In the genomic region with DNA sequence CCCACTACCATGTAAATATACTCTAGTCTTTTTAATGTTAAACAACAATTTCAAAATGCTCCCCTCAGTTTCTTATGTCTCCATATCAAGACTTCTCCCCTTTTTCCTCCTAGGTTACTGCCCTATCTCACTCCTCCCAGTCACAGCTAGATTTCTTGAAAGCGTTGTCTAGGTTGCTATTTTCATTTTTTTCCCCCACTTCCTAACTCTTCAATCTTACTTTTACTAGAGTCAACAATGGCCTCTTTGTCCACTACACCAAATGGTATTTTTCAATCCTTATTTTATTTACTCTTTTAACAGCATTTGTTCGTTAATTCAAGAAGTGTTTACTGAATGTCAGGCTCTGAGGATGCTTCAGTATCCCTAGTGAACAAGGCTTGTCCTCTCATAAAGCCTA, we compare ENCODE assay signal across 26 cellular contexts.
DNase-seq lines count a peak whose midpoint lies in the region.
"Had no signal": no experiment of that assay in that cellular context is flagged by ENCODE, and none has a peak within 500 bp of the region (broad histone marks: within the 10 kb centered on the region; RNA-seq: fewer than 3 reads in every experiment).

No MANE protein-coding gene starts in this region.

- peak; percentile 53 for DNase-seq in COLO829 (ENCODE audit: low spot score)
- DNase-seq in SK-MEL-5 (ENCODE audit: low read depth, low spot score) = peak; percentile 19
- DNase-seq in foreskin melanocyte = peak; percentile 57
- DNase-seq in NCI-H2029 (lab: John Stamatoyannopoulos, UW) = no peak
- DNase-seq in NCI-H345 treated with DMSO at 0.1 percent for 48 hours (lab: John Stamatoyannopoulos, UW; ENCODE audit: unreplicated experiment) = no peak
- no peak for DNase-seq in AG20443 (ENCODE audit: low spot score)
- DNase-seq: 8988T; ACHN; AML-193; BE2C; C1 segment of cervical spinal cord; Caco-2; Calu3; CD4-positive, alpha-beta memory T cell; CD4-positive, alpha-beta T cell; CD4-positive, CD25-positive, alpha-beta regulatory T cell; CD8-positive, alpha-beta memory T cell; CD8-positive, alpha-beta T cell; COR-L47; DMS 273 treated with DMSO at 0.1 percent for 48 hours; DMS153; DMS53; DMS79; DMS79 treated with DMSO at 0.1 percent for 48 hours; DND-41; EL had no signal

- in situ Hi-C loops in SK-MEL-5 (cut with HindIII; ENCODE audit: low pct_unique_long_range_greater_than_20kb, low sequenced_read_pairs) = no loop called here

Comparison
In these comparisons a context has a peak if more than half of its experiments do, and no peak if none do; other contexts are left out.
1. DNase-seq: peak in COLO829 (single experiment), SK-MEL-5 (single experiment) and foreskin melanocyte (single experiment); none in NCI-H2029 (single experiment), NCI-H345 treated with DMSO at 0.1 percent for 48 hours (single experiment) and AG20443 (single experiment).